In the genomic region with DNA sequence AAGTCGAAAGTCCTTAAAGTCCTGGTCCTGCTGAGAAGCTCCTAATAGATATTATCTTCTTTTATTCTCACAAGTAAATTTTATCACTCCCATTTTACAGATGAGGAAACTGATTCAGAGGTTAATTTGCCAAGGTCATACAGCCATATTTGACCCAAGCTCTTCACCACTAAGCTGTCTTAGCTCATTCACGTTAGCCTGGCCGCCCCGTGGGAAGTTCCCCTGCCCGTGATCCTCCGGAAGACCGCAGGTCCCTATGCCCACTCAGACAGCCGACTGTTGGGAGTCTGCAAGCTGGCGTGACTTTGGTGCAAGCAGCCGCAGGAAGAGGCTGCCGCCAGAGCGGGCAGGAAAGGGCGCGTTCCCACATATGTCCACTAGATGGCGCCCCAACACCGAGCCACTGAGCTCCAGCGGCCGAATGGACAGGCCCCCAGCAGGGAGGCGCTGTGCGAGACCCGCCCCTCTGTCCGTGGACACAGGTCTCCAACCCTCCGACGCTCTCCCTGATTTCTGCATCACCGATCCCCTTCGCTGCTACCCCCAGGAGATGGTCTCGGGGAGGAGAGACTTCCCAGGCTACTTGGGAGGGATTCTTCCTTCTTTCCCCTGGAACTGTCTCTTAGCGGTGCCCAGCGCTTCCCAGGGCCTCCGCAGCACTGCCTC, we compare ENCODE assay signal across 8 cellular contexts. TPM values are rescaled to one million over a fixed set of nuclear protein-coding genes. Genes with fewer than 3 reads are reported as not detected.
DNase-seq lines count a peak whose midpoint lies in the region; ATAC-seq and TF ChIP-seq lines count a peak whose summit lies in the region.

No MANE protein-coding gene starts in this region.

- no peaks in the 10 kb centered on the region for H3K27me3 ChIP-seq in CD4-positive, alpha-beta T cell (ENCODE audit: control insufficient read depth, insufficient read depth, low read length)
- peaks cover 14% of the 10 kb centered on the region for H3K27me3 ChIP-seq in NT2/D1 (ENCODE audit: insufficient read depth, insufficient read length)
- H3K27me3 ChIP-seq in endodermal cell (ENCODE audit: control insufficient read depth, insufficient read depth, low read length, poor library complexity, severe bottlenecking) = peaks cover 52% of the 10 kb centered on the region

- intact Hi-C loops in CD4-positive, alpha-beta T cell (cut with DNase I, micrococcal nuclease) = loop anchor here (1.0 to 10.0 kb wide), 8 partner anchors 120 to 1010 kb away; partner anchors contain the start of gene PCDH1 (in 1 of the 2)

- no peak overlapping the region for H3K27ac Mint-ChIP-seq in CD4-positive, alpha-beta T cell
- H3K27ac Mint-ChIP-seq in endodermal cell (no peak overlapping the region), mesothelial cell of epicardium (no peak overlapping the region)

- peaks cover 23% of the 10 kb centered on the region for H3K4me1 Mint-ChIP-seq in CD4-positive, alpha-beta T cell (ENCODE audit: low read depth)
- H3K4me1 Mint-ChIP-seq in endodermal cell (peaks cover 3% of the 10 kb centered on the region), mesothelial cell of epicardium (peaks cover 15% of the 10 kb centered on the region)

- DNase-seq in CD4-positive, alpha-beta T cell = peak; percentile 66 to 90 (median 82)
- DNase-seq in NT2/D1 (ENCODE audit: low read depth, low spot score) (peak; percentile 57), endodermal cell (peak; percentile 96), mesothelial cell of epicardium (ENCODE audit: low spot score in 2 of 2, unreplicated experiment in 2 of 2) (peak; percentile 78 to 95)
- DNase-seq in activated CD8-positive, alpha-beta memory T cell treated with anti-CD3 and anti-CD28 coated beads, Interleukin-2, amount 50 U/mL, for 4 hours = peak; percentile 88
- peak; percentile 91 for DNase-seq in stimulated activated CD8-positive, alpha-beta memory T cell treated with anti-CD3 and anti-CD28 coated beads, Interleukin-15, amount 100 ng/mL, for 24 hours (ENCODE audit: low read depth)

- no peaks in the 10 kb centered on the region for H3K9me3 Mint-ChIP-seq in CD4-positive, alpha-beta T cell
- H3K9me3 Mint-ChIP-seq in endodermal cell (no peaks in the 10 kb centered on the region), mesothelial cell of epicardium (no peaks in the 10 kb centered on the region)

- no peak overlapping the region for H3K27ac ChIP-seq in CD4-positive, alpha-beta T cell (ENCODE audit: low read depth, low read length)
- no peak overlapping the region for H3K27ac ChIP-seq in endodermal cell (ENCODE audit: low read depth, low read length)

- H3K4me3 Mint-ChIP-seq in CD4-positive, alpha-beta T cell = peak overlapping the region; percentile 57
- H3K4me3 Mint-ChIP-seq in endodermal cell (peak overlapping the region; percentile 53), mesothelial cell of epicardium (peak overlapping the region; percentile 67)

- no peaks in the 10 kb centered on the region for H3K36me3 Mint-ChIP-seq in CD4-positive, alpha-beta T cell (ENCODE audit: low read depth)
- no peaks in the 10 kb centered on the region for H3K36me3 Mint-ChIP-seq in endodermal cell (ENCODE audit: low read depth)
- no peaks in the 10 kb centered on the region for H3K36me3 Mint-ChIP-seq in mesothelial cell of epicardium

- H3K4me1 ChIP-seq in NT2/D1 (ENCODE audit: insufficient read depth, insufficient read length) = peaks cover 15% of the 10 kb centered on the region
- H3K4me1 ChIP-seq in endodermal cell (ENCODE audit: control insufficient read depth, insufficient read depth, low read length) = no peaks in the 10 kb centered on the region

- peak; percentile 98 for TF ChIP-seq CTCF in CD4-positive, alpha-beta T cell (IDR thresholded peaks at IDR 0.05)
- TF ChIP-seq CTCF in endodermal cell (conservative IDR thresholded peaks at IDR 0.05) = peak; percentile 99
- peak; percentile 99 for TF ChIP-seq CTCF in mesothelial cell of epicardium (IDR thresholded peaks at IDR 0.05; ENCODE audit: unreplicated experiment)

- H3K9ac ChIP-seq in NT2/D1 (ENCODE audit: insufficient read length, low read depth) = peak overlapping the region; percentile 36
- no peak overlapping the region for H3K9ac ChIP-seq in endodermal cell (ENCODE audit: extremely low read depth, low read length, poor library complexity, severe bottlenecking)

- no peaks in the 10 kb centered on the region for H3K9me3 ChIP-seq in CD4-positive, alpha-beta T cell (ENCODE audit: control insufficient read depth, low read length)
- H3K9me3 ChIP-seq in NT2/D1 (ENCODE audit: insufficient read depth, low read length) = no peaks in the 10 kb centered on the region
- H3K9me3 ChIP-seq in endodermal cell (ENCODE audit: control insufficient read depth, low read length) = no peaks in the 10 kb centered on the region

- H3K27me3 Mint-ChIP-seq in CD4-positive, alpha-beta T cell = peaks cover 35% of the 10 kb centered on the region
- H3K27me3 Mint-ChIP-seq in endodermal cell (ENCODE audit: insufficient read depth) (peaks cover 65% of the 10 kb centered on the region), mesothelial cell of epicardium (ENCODE audit: low read depth) (peaks cover 47% of the 10 kb centered on the region)

- POLR2A ChIA-PET in CD4-positive, alpha-beta T cell (lab: Charles Lee) = interaction anchor here (0.7 to 3.3 kb wide), 14 partner anchors 9 to 417 kb away, joined by 3 to 44 read pairs (median 6); partner anchors contain the start of genes DELE1, GNPDA1, HDAC3 and NDFIP1

- H3K36me3 ChIP-seq in NT2/D1 (ENCODE audit: insufficient read depth, insufficient read length, low read length) = no peaks in the 10 kb centered on the region
- no peaks in the 10 kb centered on the region for H3K36me3 ChIP-seq in endodermal cell (ENCODE audit: control insufficient read depth, insufficient read depth, low read length)

- H3K4me3 ChIP-seq in NT2/D1 (ENCODE audit: insufficient read length, low read depth) (peak overlapping the region; percentile 21), endodermal cell (ENCODE audit: low read length) (peak overlapping the region; percentile 79)

- CTCF ChIA-PET in CD4-positive, alpha-beta T cell (lab: Charles Lee) = interaction anchor here (0.7 to 6.3 kb wide), 17 partner anchors 9 to 323 kb away, joined by 3 to 88 read pairs (median 8); partner anchors contain the start of genes DELE1, PCDH1, PCDH12 and RNF14

- peak; percentile 68 for ATAC-seq in CD4-positive, alpha-beta T cell (ENCODE audit: poor library complexity)
- ATAC-seq in GM19351 (IDR thresholded peaks at IDR 0.05; ENCODE audit: unreplicated experiment) = peak; percentile 94
- peak; percentile 80 for ATAC-seq in HG03520 (IDR thresholded peaks at IDR 0.05; ENCODE audit: unreplicated experiment)

- 6 to 9% methylated on average over 29 to 30 of the region's 30 CpGs for WGBS in endodermal cell (ENCODE audit: insufficient coverage in 1 of 2, insufficient read length in 1 of 2), 2 experiments

RNA-seq across cellular contexts. Expression of gene ARAP3, which starts 10.0 kb away (rescaled TPM):
- under 1 TPM; 0.30 to 0.31 TPM for total RNA-seq in CD4-positive, alpha-beta T cell
- total RNA-seq in endodermal cell = 10 to 100 TPM; 32.5 to 41.3 TPM
- polyA plus RNA-seq in endodermal cell (2013, experiment 1 of 2) = 29.7 TPM
- 27.0 TPM for polyA plus RNA-seq in endodermal cell (2013, experiment 2 of 2)
- 50.9 to 53.8 TPM (median 51.8 TPM) in 3 replicates for total RNA-seq in mesothelial cell of epicardium

RNA-seq across cellular contexts. Expression of gene FCHSD1, which starts 40.8 kb away (rescaled TPM):
- total RNA-seq in CD4-positive, alpha-beta T cell = 10 to 100 TPM; 79.8 to 86.8 TPM
- total RNA-seq in endodermal cell = 10 to 100 TPM; 34.8 to 41.7 TPM
- polyA plus RNA-seq in endodermal cell (2013, experiment 1 of 2) = 30.3 TPM
- polyA plus RNA-seq in endodermal cell (2013, experiment 2 of 2) = 23.9 TPM
- 48.6 to 52.0 TPM (median 51.5 TPM) in 3 replicates for total RNA-seq in mesothelial cell of epicardium

RNA-seq across cellular contexts. Expression of gene RELL2, which starts 55.2 kb away (rescaled TPM):
- 10 to 100 TPM; 10.9 to 11.4 TPM for total RNA-seq in CD4-positive, alpha-beta T cell
- 1 to 10 TPM; 3.1 to 6.2 TPM for total RNA-seq in endodermal cell
- 6.4 TPM for polyA plus RNA-seq in endodermal cell (2013, experiment 1 of 2)
- 3.8 TPM for polyA plus RNA-seq in endodermal cell (2013, experiment 2 of 2)
- 3.9 to 4.6 TPM (median 4.6 TPM) in 3 replicates for total RNA-seq in mesothelial cell of epicardium

RNA-seq across cellular contexts. Expression of gene HDAC3, which starts 55.4 kb away (rescaled TPM):
- 10 to 100 TPM; 51.1 to 52.7 TPM for total RNA-seq in CD4-positive, alpha-beta T cell
- total RNA-seq in endodermal cell (10 to 100 TPM; 73.3 to 78.9 TPM), mesothelial cell of epicardium (96.0 to 108 TPM (median 102 TPM) in 3 replicates)
- polyA plus RNA-seq in endodermal cell (2013, experiment 1 of 2) = 91.5 TPM
- polyA plus RNA-seq in endodermal cell (2013, experiment 2 of 2) = 74.8 TPM

Comparison
In these comparisons a context has a peak if more than half of its experiments do, and no peak if none do; other contexts are left out.
1. RNA of gene ARAP3, which starts 10.0 kb away (total RNA-seq): 50.9 to 53.8 TPM in mesothelial cell of epicardium and 32.5 to 41.3 TPM in endodermal cell; 0.30 to 0.31 TPM in CD4-positive, alpha-beta T cell; every median in the first group is over 10 times any median in the second.
2. Peak in every context shown above with its lines, with median percentiles within 50 percentile points of each other: ATAC-seq, DNase-seq, H3K4me3 Mint-ChIP-seq and CTCF ChIP-seq.